In the genomic region with DNA sequence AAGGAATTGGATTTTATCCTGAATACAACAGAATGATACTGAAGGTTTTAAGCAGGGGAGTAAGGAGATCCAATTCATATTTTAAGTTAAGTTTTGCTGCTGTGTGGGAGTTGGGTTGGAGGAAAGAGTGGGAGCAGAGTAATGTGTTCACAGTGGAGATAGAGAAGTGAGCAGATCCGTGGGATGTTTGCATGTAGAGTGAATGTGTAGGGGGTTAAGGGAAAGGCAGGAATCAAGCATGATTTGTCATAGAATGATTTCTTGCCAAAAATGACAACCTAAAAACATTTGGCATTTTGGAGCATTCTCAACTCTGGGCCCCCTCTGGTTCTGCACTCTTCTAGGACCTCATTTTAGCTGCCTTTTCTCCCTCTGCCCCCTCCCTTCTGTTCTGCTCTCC, we compare ENCODE assay signal across 27 cellular contexts.
DNase-seq lines count a peak whose midpoint lies in the region; ATAC-seq and TF ChIP-seq lines count a peak whose summit lies in the region.
"Had no signal": no experiment of that assay in that cellular context is flagged by ENCODE, and none has a peak within 500 bp of the region (broad histone marks: within the 10 kb centered on the region; RNA-seq: fewer than 3 reads in every experiment).

No MANE protein-coding gene starts in this region.

- H2AFZ ChIP-seq in fibroblast of lung (ENCODE audit: low read length), result no peak overlapping the region

- H3K27ac ChIP-seq in fibroblast of lung (ENCODE audit: insufficient read depth, low read length), result no peak overlapping the region
- H3K27ac ChIP-seq: epithelial cell of prostate, right lobe of liver, SJCRH30, stomach had no signal

- no peaks in the 10 kb centered on the region for H3K9me3 ChIP-seq in fibroblast of lung (ENCODE audit: control insufficient read depth, insufficient read depth, low read depth, low read length)
- H3K9me3 ChIP-seq: Caco-2, right lobe of liver, SJCRH30, stomach, tibial nerve had no signal

- H3K36me3 ChIP-seq in fibroblast of lung (ENCODE audit: control insufficient read depth, insufficient read depth, low read length), result no peaks in the 10 kb centered on the region
- H3K36me3 ChIP-seq: right lobe of liver, SJCRH30, stomach, tibial nerve had no signal

- DNase-seq in fibroblast of lung (ENCODE audit: low read depth in 2 of 2), result no peak
- DNase-seq in stimulated activated naive B cell treated with anti-CD40 and anti-IgM and Interleukin-4, amounts not matched to agents 10 μg/mL and 1 μg/mL and 100 μg/mL, for 72 hours, result no peak
- DNase-seq in NCI-H187 (lab: John Stamatoyannopoulos, UW), result no peak
- no peak for DNase-seq in dedifferentiated amniotic fluid mesenchymal stem cell (ENCODE audit: extremely low spot score)
- DNase-seq: activated CD4-positive, alpha-beta T cell treated with anti-CD3 and anti-CD28 coated beads for 48 hours; activated effector memory CD4-positive, alpha-beta T cell treated with anti-CD3 and anti-CD28 coated beads, Interleukin-2, amount 50 U/mL, for 16 hours; activated T-cell treated with anti-CD3 and anti-CD28 coated beads, Interleukin-2, amount 50 U/mL, for 24 hours; Caco-2; DMS53; effector memory CD4-positive, alpha-beta T cell; H7; immature natural killer cell; left cardiac atrium; NCI-H1694; NCI-H510A; right lobe of liver; SJCRH30; stimulated activated CD4-positive, alpha-beta T cell treated with anti-CD3 and anti-CD28 coated beads, Interleukin-2, amount 100 ng/mL, for 48 hours; stomach; SW 1271 had no signal

- no peak for TF ChIP-seq CTCF in fibroblast of lung (conservative IDR thresholded peaks at IDR 0.05 in 1 of 2, IDR thresholded peaks at IDR 0.05 in 1 of 2; ENCODE audit: low read depth in 1 of 2, low read length in 2 of 2)

- H3K27ac Mint-ChIP-seq in stimulated activated naive B cell treated with anti-CD40 and anti-IgM and Interleukin-4, amounts not matched to agents 10 μg/mL and 1 μg/mL and 100 μg/mL, for 72 hours, result no peak overlapping the region
- H3K27ac Mint-ChIP-seq: activated naive CD8-positive, alpha-beta T cell; activated T-cell treated with anti-CD3 and anti-CD28 coated beads, Interleukin-2, amount 50 U/mL, for 24 hours; memory B cell had no signal

- no peaks in the 10 kb centered on the region for H4K20me1 ChIP-seq in fibroblast of lung (ENCODE audit: control insufficient read depth, extremely low read depth, insufficient read depth, low read length)

- peaks cover 43% of the 10 kb centered on the region for H3K79me2 ChIP-seq in fibroblast of lung (ENCODE audit: control insufficient read depth, insufficient read depth, low read length)

- ATAC-seq in GM18511 (IDR thresholded peaks at IDR 0.05; ENCODE audit: unreplicated experiment) (peak; percentile 40), HG03432 (IDR thresholded peaks at IDR 0.05; ENCODE audit: unreplicated experiment) (peak; percentile 54), GM18520 (IDR thresholded peaks at IDR 0.05; ENCODE audit: unreplicated experiment) (no peak)
- ATAC-seq in stimulated activated naive B cell treated with anti-CD40 and anti-IgM and Interleukin-4, amounts not matched to agents 10 μg/mL and 1 μg/mL and 100 μg/mL, for 72 hours (replicated peaks), result peak; percentile 21 to 34
- ATAC-seq: right lobe of liver had no signal

- H3K9ac ChIP-seq in fibroblast of lung (ENCODE audit: insufficient read depth, low read length), result no peak overlapping the region

- H3K4me3 Mint-ChIP-seq in stimulated activated naive B cell treated with anti-CD40 and anti-IgM and Interleukin-4, amounts not matched to agents 10 μg/mL and 1 μg/mL and 100 μg/mL, for 72 hours, result no peak overlapping the region
- H3K4me3 Mint-ChIP-seq: activated naive CD8-positive, alpha-beta T cell; activated T-cell treated with anti-CD3 and anti-CD28 coated beads, Interleukin-2, amount 50 U/mL, for 24 hours; immature natural killer cell; memory B cell had no signal

- H3K4me2 ChIP-seq in fibroblast of lung (ENCODE audit: extremely low read depth, insufficient read depth, low read length), result peak overlapping the region; percentile 18

- no peaks in the 10 kb centered on the region for H3K36me3 Mint-ChIP-seq in stimulated activated naive B cell treated with anti-CD40 and anti-IgM and Interleukin-4, amounts not matched to agents 10 μg/mL and 1 μg/mL and 100 μg/mL, for 72 hours
- H3K36me3 Mint-ChIP-seq: memory B cell had no signal

- H3K4me1 ChIP-seq in fibroblast of lung (ENCODE audit: control insufficient read depth, extremely low read depth, insufficient read depth, low read length), result no peaks in the 10 kb centered on the region
- H3K4me1 ChIP-seq: Caco-2, right lobe of liver, SJCRH30 had no signal

- H3K4me1 Mint-ChIP-seq in stimulated activated naive B cell treated with anti-CD40 and anti-IgM and Interleukin-4, amounts not matched to agents 10 μg/mL and 1 μg/mL and 100 μg/mL, for 72 hours, result peaks cover 14 to 19% of the 10 kb centered on the region in 2 donors
- H3K4me1 Mint-ChIP-seq: memory B cell had no signal

- no peaks in the 10 kb centered on the region for H3K9me3 Mint-ChIP-seq in stimulated activated naive B cell treated with anti-CD40 and anti-IgM and Interleukin-4, amounts not matched to agents 10 μg/mL and 1 μg/mL and 100 μg/mL, for 72 hours
- H3K9me3 Mint-ChIP-seq: activated T-cell treated with anti-CD3 and anti-CD28 coated beads, Interleukin-2, amount 50 U/mL, for 24 hours; immature natural killer cell; memory B cell had no signal

- no peaks in the 10 kb centered on the region for H3K27me3 ChIP-seq in fibroblast of lung (ENCODE audit: control insufficient read depth, insufficient read depth, low read length)
- H3K27me3 ChIP-seq: right lobe of liver, SJCRH30, stomach, tibial nerve had no signal

- H3K27me3 Mint-ChIP-seq in stimulated activated naive B cell treated with anti-CD40 and anti-IgM and Interleukin-4, amounts not matched to agents 10 μg/mL and 1 μg/mL and 100 μg/mL, for 72 hours, result peaks cover 0 to 4% of the 10 kb centered on the region in 2 donors
- H3K27me3 Mint-ChIP-seq: activated naive CD8-positive, alpha-beta T cell had no signal

- no peak overlapping the region for H3K4me3 ChIP-seq in fibroblast of lung (replicated peaks in 1 of 4; ENCODE audit: control extremely low read depth in 1 of 4, insufficient read depth in 1 of 4, low read depth in 3 of 4, low read length in 4 of 4)
- H3K4me3 ChIP-seq: right lobe of liver, SJCRH30, stomach, tibial nerve had no signal
